ENCODE assay signal across 21 cellular contexts in the genomic region with DNA sequence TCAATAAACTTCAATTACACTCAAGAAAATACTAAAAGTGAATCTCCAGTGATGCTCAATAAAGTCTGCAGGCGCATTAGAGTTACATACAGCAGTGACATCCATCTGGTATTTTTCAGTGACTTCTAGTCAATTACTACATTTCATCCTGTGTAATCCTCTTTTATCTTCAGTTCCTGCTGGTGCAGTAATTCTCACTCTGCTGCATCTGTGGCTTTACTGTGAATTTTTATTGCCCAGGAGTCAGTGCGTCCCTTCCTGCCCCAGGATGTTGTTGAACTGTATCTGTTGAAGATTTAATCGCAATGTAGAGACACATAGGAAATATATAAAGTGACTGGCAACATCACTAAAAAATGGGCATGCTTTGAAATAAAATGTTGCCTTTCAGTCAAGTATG.
DNase-seq lines count a peak whose midpoint lies in the region; FAIRE-seq and TF ChIP-seq lines count a peak whose summit lies in the region.
"Had no signal": no experiment of that assay in that cellular context is flagged by ENCODE, and none has a peak within 500 bp of the region (broad histone marks: within the 10 kb centered on the region; RNA-seq: fewer than 3 reads in every experiment).

No MANE protein-coding gene starts in this region.

- no peak overlapping the region for H3K27ac Mint-ChIP-seq in activated CD4-positive, alpha-beta T cell treated with anti-CD3 and anti-CD28 coated beads, Interleukin-2, amount 10 ng/mL, durations not matched to agents 7 days and 5 days
- H3K27ac Mint-ChIP-seq: B cell; CD8-positive, alpha-beta T cell; HFFc6 had no signal

- TF ChIP-seq CTCF in D721Med (IDR thresholded peaks at IDR 0.05; ENCODE audit: insufficient read depth, missing control alignments) (no peak), WERI-Rb-1 (IDR thresholded peaks at IDR 0.05; ENCODE audit: low read depth, low read length) (no peak), neural cell (IDR thresholded peaks at IDR 0.05; ENCODE audit: poor library complexity, severe bottlenecking) (no peak)

- POLR2A ChIA-PET in activated CD4-positive, alpha-beta T cell treated with anti-CD3 and anti-CD28 coated beads, Interleukin-2, amount 10 ng/mL, durations not matched to agents 7 days and 5 days (lab: Charles Lee) = no interaction called here

- TF ChIP-seq RAD21 in neural cell (conservative IDR thresholded peaks at IDR 0.05) = no peak

- H3K27ac ChIP-seq in WERI-Rb-1 = no peak overlapping the region
- H3K27ac ChIP-seq in neural cell (ENCODE audit: low read length) = no peak overlapping the region
- H3K27ac ChIP-seq: BLaER1 treated with 17β-estradiol and CSF1 and Interleukin-3, amounts not matched to agents 10 nM and 100 nM had no signal

- no peaks in the 10 kb centered on the region for H4K20me1 ChIP-seq in neural cell (ENCODE audit: insufficient read depth)
- H4K20me1 ChIP-seq: BLaER1 treated with 17β-estradiol and CSF1 and Interleukin-3, amounts not matched to agents 10 nM and 100 nM had no signal

- H3F3A ChIP-seq in neural cell (ENCODE audit: insufficient read depth, low read length, poor library complexity, severe bottlenecking) = no peaks in the 10 kb centered on the region

- H3K9me2 ChIP-seq in neural cell (ENCODE audit: insufficient read depth, low read length) = no peaks in the 10 kb centered on the region

- DNase-seq in D721Med (ENCODE audit: insufficient read length, low spot score) = peak; percentile 27
- peak; percentile 86 for DNase-seq in NCI-H82 treated with DMSO at 0.1 percent for 48 hours (lab: John Stamatoyannopoulos, UW; ENCODE audit: unreplicated experiment)
- peak; percentile 58 for DNase-seq in WERI-Rb-1
- no peak for DNase-seq in frontal cortex (ENCODE audit: low spot score in 2 of 2)
- no peak for DNase-seq in NCI-H226
- DNase-seq in activated CD4-positive, alpha-beta T cell treated with anti-CD3 and anti-CD28 coated beads, Interleukin-2, amount 10 ng/mL, durations not matched to agents 7 days and 5 days = no peak
- DNase-seq: 8988T; Calu3; CD8-positive, alpha-beta T cell; DMS 273 treated with DMSO at 0.1 percent for 48 hours; DMS53; DND-41; EL; GOT3; H7; HFFc6 had no signal

- H3K4me3 ChIP-seq in WERI-Rb-1 (ENCODE audit: low read depth, low read length) = no peak overlapping the region
- H3K4me3 ChIP-seq in neural cell (ENCODE audit: low read length) = no peak overlapping the region
- H3K4me3 ChIP-seq: BLaER1 treated with 17β-estradiol and CSF1 and Interleukin-3, amounts not matched to agents 10 nM and 100 nM; GM12878 had no signal

- no peaks in the 10 kb centered on the region for H3K36me3 ChIP-seq in WERI-Rb-1
- no peaks in the 10 kb centered on the region for H3K36me3 ChIP-seq in neural cell (ENCODE audit: insufficient read depth, low read length)
- H3K36me3 ChIP-seq: BLaER1 treated with 17β-estradiol and CSF1 and Interleukin-3, amounts not matched to agents 10 nM and 100 nM had no signal

- CTCF ChIA-PET in activated CD4-positive, alpha-beta T cell treated with anti-CD3 and anti-CD28 coated beads, Interleukin-2, amount 10 ng/mL, durations not matched to agents 7 days and 5 days (lab: Charles Lee) = no interaction called here

- TF ChIP-seq EP300 in neural cell (conservative IDR thresholded peaks at IDR 0.05; ENCODE audit: poor library complexity, severe bottlenecking) = no peak

- H3K4me1 Mint-ChIP-seq in activated CD4-positive, alpha-beta T cell treated with anti-CD3 and anti-CD28 coated beads, Interleukin-2, amount 10 ng/mL, durations not matched to agents 7 days and 5 days = no peaks in the 10 kb centered on the region
- H3K4me1 Mint-ChIP-seq: B cell had no signal

- H3K27me3 ChIP-seq in WERI-Rb-1 (ENCODE audit: insufficient read depth, low read depth, severe bottlenecking) (no peaks in the 10 kb centered on the region), neural cell (ENCODE audit: insufficient read depth, low read depth, low read length) (no peaks in the 10 kb centered on the region)
- H3K27me3 ChIP-seq: BLaER1 treated with 17β-estradiol and CSF1 and Interleukin-3, amounts not matched to agents 10 nM and 100 nM had no signal

- peaks cover 7% of the 10 kb centered on the region for H3K9me3 Mint-ChIP-seq in activated CD4-positive, alpha-beta T cell treated with anti-CD3 and anti-CD28 coated beads, Interleukin-2, amount 10 ng/mL, durations not matched to agents 7 days and 5 days

- no peak overlapping the region for H3K9ac ChIP-seq in neural cell (ENCODE audit: low read length)
- H3K9ac ChIP-seq: BLaER1 treated with 17β-estradiol and CSF1 and Interleukin-3, amounts not matched to agents 10 nM and 100 nM had no signal

- H3K27me3 Mint-ChIP-seq in activated CD4-positive, alpha-beta T cell treated with anti-CD3 and anti-CD28 coated beads, Interleukin-2, amount 10 ng/mL, durations not matched to agents 7 days and 5 days = peaks cover 6% of the 10 kb centered on the region
- H3K27me3 Mint-ChIP-seq: B cell had no signal

- H3K4me2 ChIP-seq in neural cell (ENCODE audit: low read length) = no peak overlapping the region
- H3K4me2 ChIP-seq: BLaER1 treated with 17β-estradiol and CSF1 and Interleukin-3, amounts not matched to agents 10 nM and 100 nM had no signal

- H3K79me2 ChIP-seq in neural cell (replicated peaks; ENCODE audit: insufficient read depth, low read length) = no peaks in the 10 kb centered on the region

- no peak overlapping the region for H2AFZ ChIP-seq in neural cell (ENCODE audit: low read depth, low read length)

- FAIRE-seq in D721Med (lab: Jason Lieb, UNC) = peak; percentile 71
- no peak for FAIRE-seq in frontal cortex (lab: Jason Lieb, UNC)
- FAIRE-seq: GM12878, HTR-8/SVneo had no signal

- H3K36me3 Mint-ChIP-seq in activated CD4-positive, alpha-beta T cell treated with anti-CD3 and anti-CD28 coated beads, Interleukin-2, amount 10 ng/mL, durations not matched to agents 7 days and 5 days (ENCODE audit: low read depth) = no peaks in the 10 kb centered on the region
- H3K36me3 Mint-ChIP-seq: CD8-positive, alpha-beta T cell had no signal

- no peak overlapping the region for H3K4me3 Mint-ChIP-seq in activated CD4-positive, alpha-beta T cell treated with anti-CD3 and anti-CD28 coated beads, Interleukin-2, amount 10 ng/mL, durations not matched to agents 7 days and 5 days
- H3K4me3 Mint-ChIP-seq: B cell; CD8-positive, alpha-beta T cell; HFFc6 had no signal

- H3K9me3 ChIP-seq in WERI-Rb-1 (ENCODE audit: severe bottlenecking) = peaks cover 16% of the 10 kb centered on the region
- peaks cover under 1% of the 10 kb centered on the region for H3K9me3 ChIP-seq in neural cell (ENCODE audit: low read length)

TF ChIP-seq in neural cell, 6 proteins besides CTCF, POLR2A, EP300 and RAD21:
- TF ChIP-seq, protein P1, sequence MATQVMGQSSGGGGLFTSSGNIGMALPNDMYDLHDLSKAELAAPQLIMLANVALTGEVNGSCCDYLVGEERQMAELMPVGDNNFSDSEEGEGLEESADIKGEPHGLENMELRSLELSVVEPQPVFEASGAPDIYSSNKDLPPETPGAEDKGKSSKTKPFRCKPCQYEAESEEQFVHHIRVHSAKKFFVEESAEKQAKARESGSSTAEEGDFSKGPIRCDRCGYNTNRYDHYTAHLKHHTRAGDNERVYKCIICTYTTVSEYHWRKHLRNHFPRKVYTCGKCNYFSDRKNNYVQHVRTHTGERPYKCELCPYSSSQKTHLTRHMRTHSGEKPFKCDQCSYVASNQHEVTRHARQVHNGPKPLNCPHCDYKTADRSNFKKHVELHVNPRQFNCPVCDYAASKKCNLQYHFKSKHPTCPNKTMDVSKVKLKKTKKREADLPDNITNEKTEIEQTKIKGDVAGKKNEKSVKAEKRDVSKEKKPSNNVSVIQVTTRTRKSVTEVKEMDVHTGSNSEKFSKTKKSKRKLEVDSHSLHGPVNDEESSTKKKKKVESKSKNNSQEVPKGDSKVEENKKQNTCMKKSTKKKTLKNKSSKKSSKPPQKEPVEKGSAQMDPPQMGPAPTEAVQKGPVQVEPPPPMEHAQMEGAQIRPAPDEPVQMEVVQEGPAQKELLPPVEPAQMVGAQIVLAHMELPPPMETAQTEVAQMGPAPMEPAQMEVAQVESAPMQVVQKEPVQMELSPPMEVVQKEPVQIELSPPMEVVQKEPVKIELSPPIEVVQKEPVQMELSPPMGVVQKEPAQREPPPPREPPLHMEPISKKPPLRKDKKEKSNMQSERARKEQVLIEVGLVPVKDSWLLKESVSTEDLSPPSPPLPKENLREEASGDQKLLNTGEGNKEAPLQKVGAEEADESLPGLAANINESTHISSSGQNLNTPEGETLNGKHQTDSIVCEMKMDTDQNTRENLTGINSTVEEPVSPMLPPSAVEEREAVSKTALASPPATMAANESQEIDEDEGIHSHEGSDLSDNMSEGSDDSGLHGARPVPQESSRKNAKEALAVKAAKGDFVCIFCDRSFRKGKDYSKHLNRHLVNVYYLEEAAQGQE (IDR thresholded peaks at IDR 0.05; ENCODE audit: borderline replicate concordance) = no peak
- TF ChIP-seq POLR2AphosphoS5 (IDR thresholded peaks at IDR 0.05) = peak; percentile 65

Comparison
In these comparisons a context has a peak if more than half of its experiments do, and no peak if none do; other contexts are left out.
1. DNase-seq: peak in D721Med (single experiment), NCI-H82 treated with DMSO at 0.1 percent for 48 hours (single experiment) and WERI-Rb-1 (single experiment); none in frontal cortex (0 of 2), NCI-H226 (single experiment) and activated CD4-positive, alpha-beta T cell treated with anti-CD3 and anti-CD28 coated beads, Interleukin-2, amount 10 ng/mL, durations not matched to agents 7 days and 5 days (single experiment).